Comparison of ENCODE assay signal across 6 cellular contexts in the genomic region with DNA sequence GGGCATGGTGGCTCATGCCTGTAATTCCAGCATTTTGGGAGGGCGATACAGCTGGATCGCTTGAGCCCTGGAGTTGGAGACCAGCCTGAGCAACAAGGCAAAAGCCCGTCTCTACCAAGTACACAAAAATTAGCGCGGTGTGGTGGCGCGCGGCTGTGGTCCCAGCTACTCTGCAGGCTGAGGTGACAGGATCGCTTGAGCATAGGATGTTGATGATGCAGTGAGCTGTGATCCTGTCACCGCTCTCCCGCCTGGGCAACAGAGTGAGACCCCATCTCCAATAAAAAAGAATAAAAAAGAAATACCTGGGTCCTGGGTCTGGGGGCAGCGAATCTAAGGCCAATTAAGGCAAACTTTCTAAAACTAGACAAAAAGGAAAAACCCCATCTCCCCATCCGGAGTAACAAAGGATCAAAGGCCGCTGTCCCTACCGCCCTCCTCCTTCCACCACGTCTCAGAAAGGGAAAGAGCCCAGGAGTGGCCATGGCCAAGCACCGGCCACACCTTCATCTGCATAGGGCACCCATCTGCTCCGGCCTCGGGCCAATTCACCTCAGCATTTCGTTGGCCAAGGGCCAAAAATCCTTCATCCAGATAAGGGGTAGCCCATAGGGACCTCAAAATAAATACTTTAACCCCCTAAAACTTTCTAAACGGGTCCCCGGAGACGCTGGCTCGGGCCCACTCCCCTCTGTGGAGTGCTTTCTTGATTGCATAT. TPM values are rescaled to one million over a fixed set of nuclear protein-coding genes. Genes with fewer than 3 reads are reported as not detected.
A peak's percentile ranks its signal among the peaks of the same experiment; 100 is the strongest.
DNase-seq lines count a peak whose midpoint lies in the region; ATAC-seq and TF ChIP-seq lines count a peak whose summit lies in the region.

No MANE protein-coding gene starts in this region.

- H3K4me1 Mint-ChIP-seq in CD4-positive, alpha-beta T cell (ENCODE audit: low read depth): peaks cover 36% of the 10 kb centered on the region

- intact Hi-C loops in CD4-positive, alpha-beta T cell (cut with DNase I, micrococcal nuclease): loop anchor here (1.0 to 10.0 kb wide), 8 partner anchors 26 to 989 kb away; a partner anchor contains a TSS

- ATAC-seq in CD4-positive, alpha-beta T cell (ENCODE audit: poor library complexity): no peak
- ATAC-seq in HG03460 (IDR thresholded peaks at IDR 0.05; ENCODE audit: unreplicated experiment) (peak; percentile 14), HG02678 (IDR thresholded peaks at IDR 0.05; ENCODE audit: unreplicated experiment) (no peak)

- H3K36me3 Mint-ChIP-seq in CD4-positive, alpha-beta T cell (ENCODE audit: low read depth): peaks cover 55% of the 10 kb centered on the region

- POLR2A ChIA-PET in CD4-positive, alpha-beta T cell (lab: Charles Lee): interaction anchor here (0.6 to 1.8 kb wide), 2 partner anchors 66 to 434 kb away, joined by 3 to 7 read pairs; a partner anchor contains a TSS

- H3K27ac Mint-ChIP-seq in CD4-positive, alpha-beta T cell: peak overlapping the region; percentile 87

- peak overlapping the region; percentile 14 for H3K27ac ChIP-seq in CD4-positive, alpha-beta T cell (ENCODE audit: low read depth, low read length)

- no peaks in the 10 kb centered on the region for H3K27me3 Mint-ChIP-seq in CD4-positive, alpha-beta T cell

- H3K9me3 Mint-ChIP-seq in CD4-positive, alpha-beta T cell: no peaks in the 10 kb centered on the region

- H3K9me3 ChIP-seq in CD4-positive, alpha-beta T cell (ENCODE audit: control insufficient read depth, low read length): no peaks in the 10 kb centered on the region

- no peak for DNase-seq in CD4-positive, alpha-beta T cell
- peak; percentile 28 for DNase-seq in astrocyte of the spinal cord (ENCODE audit: low read depth, low spot score)
- DNase-seq in mucosa of gallbladder (ENCODE audit: low spot score): peak; percentile 45
- DNase-seq in stimulated activated naive CD4-positive, alpha-beta T cell (lab: John Stamatoyannopoulos, UW): no peak

- peak overlapping the region; percentile 93 for H3K4me3 Mint-ChIP-seq in CD4-positive, alpha-beta T cell

- no peak for TF ChIP-seq CTCF in CD4-positive, alpha-beta T cell (IDR thresholded peaks at IDR 0.05)
- TF ChIP-seq CTCF in astrocyte of the spinal cord (IDR thresholded peaks at IDR 0.05; ENCODE audit: low read depth, low read length): no peak

- peak overlapping the region; percentile 95 for H3K4me3 ChIP-seq in astrocyte of the spinal cord (ENCODE audit: low read depth, low read length)

- in situ Hi-C loops in astrocyte of the spinal cord (cut with HindIII; ENCODE audit: low sequenced_read_pairs): no loop called here

- H3K27me3 ChIP-seq in CD4-positive, alpha-beta T cell (ENCODE audit: control insufficient read depth, insufficient read depth, low read length): no peaks in the 10 kb centered on the region

- CTCF ChIA-PET in CD4-positive, alpha-beta T cell (lab: Charles Lee): no interaction called here

RNA-seq across cellular contexts. Expression of a gene that starts 0.8 kb away (rescaled TPM):
- 1 to 10 TPM; 7.2 to 7.4 TPM for total RNA-seq in CD4-positive, alpha-beta T cell
- total RNA-seq in mucosa of gallbladder: 39.9 TPM

RNA-seq across cellular contexts. Expression of a gene that starts 26.6 kb away (rescaled TPM):
- total RNA-seq in CD4-positive, alpha-beta T cell: 1 to 10 TPM; 2.5 to 3.0 TPM
- total RNA-seq in mucosa of gallbladder: 39.0 TPM

RNA-seq across cellular contexts. Expression of a gene that starts 39.2 kb away (rescaled TPM):
- total RNA-seq in CD4-positive, alpha-beta T cell: 10 to 100 TPM in 1 of 2 experiments, 1 to 10 TPM in 1; 8.4 to 11.6 TPM
- total RNA-seq in mucosa of gallbladder: 37.2 TPM

Comparison
In these comparisons a context has a peak if more than half of its experiments do, and no peak if none do; other contexts are left out.
1. DNase-seq: peak in astrocyte of the spinal cord (single experiment) and mucosa of gallbladder (single experiment); none in CD4-positive, alpha-beta T cell (0 of 10) and stimulated activated naive CD4-positive, alpha-beta T cell (0 of 6).
2. RNA of a gene that starts 26.6 kb away (total RNA-seq): 39.0 TPM in mucosa of gallbladder (single experiment); 2.5 to 3.0 TPM in CD4-positive, alpha-beta T cell; every median in the first group is over 10 times any median in the second.